ENCODE assay signal across 28 cellular contexts in genomic region chr2:147779440-147779839, GRCh38.
"Had no signal": no experiment of that assay in that cellular context is flagged by ENCODE, and none has a peak within 500 bp of the region (broad histone marks: within the 10 kb centered on the region; RNA-seq: fewer than 3 reads in every experiment).

No MANE protein-coding gene starts in this region.

- H3K36me3 ChIP-seq: stomach, suprapubic skin, thoracic aorta, thyroid gland, tibial artery, tibial nerve, transverse colon, upper lobe of left lung, upper lobe of right lung, uterus, vagina had no signal

- H3K4me3 Mint-ChIP-seq: stimulated activated effector memory CD8-positive, alpha-beta T cell treated with anti-CD3 and anti-CD28 coated beads, Interleukin-12 subunit alpha, Interleukin-12 subunit beta, amount 100 ng/mL, for 72 hours; stimulated activated memory B cell treated with anti-CD40 and anti-IgM and Interleukin-4, amounts not matched to agents 10 μg/mL and 1 μg/mL and 100 μg/mL, for 72 hours; stimulated activated naive B cell treated with anti-CD40 and anti-IgM and Interleukin-4, amounts not matched to agents 10 μg/mL and 1 μg/mL and 100 μg/mL, for 72 hours; stimulated activated naive CD8-positive, alpha-beta T cell treated with anti-CD3 and anti-CD28 coated beads, Interleukin-15, amount 100 ng/mL, for 72 hours; stimulated activated naive CD8-positive, alpha-beta T cell treated with anti-CD3 and anti-CD28 coated beads, Interleukin-15, Interleukin-2, amounts not matched to agents 100 ng/mL and 50 ng/mL, for 24 hours; type B pancreatic cell had no signal

- ATAC-seq: stimulated activated effector memory CD8-positive, alpha-beta T cell treated with anti-CD3 and anti-CD28 coated beads, Interleukin-12 subunit alpha, Interleukin-12 subunit beta, amount 100 ng/mL, for 72 hours; stimulated activated memory B cell treated with anti-CD40 and anti-IgM and Interleukin-4, amounts not matched to agents 10 μg/mL and 1 μg/mL and 100 μg/mL, for 72 hours; stimulated activated naive B cell treated with anti-CD40 and anti-IgM and Interleukin-4, amounts not matched to agents 10 μg/mL and 1 μg/mL and 100 μg/mL, for 72 hours; stimulated activated naive CD8-positive, alpha-beta T cell treated with anti-CD3 and anti-CD28 coated beads, Interleukin-15, amount 100 ng/mL, for 72 hours; stimulated activated naive CD8-positive, alpha-beta T cell treated with anti-CD3 and anti-CD28 coated beads, Interleukin-15, Interleukin-2, amounts not matched to agents 100 U/mL and 50 U/mL, for 24 hours; upper lobe of right lung had no signal

- H3K27me3 Mint-ChIP-seq: stimulated activated memory B cell treated with anti-CD40 and anti-IgM and Interleukin-4, amounts not matched to agents 10 μg/mL and 1 μg/mL and 100 μg/mL, for 72 hours; type B pancreatic cell had no signal

- H3K27ac Mint-ChIP-seq: stimulated activated effector memory CD8-positive, alpha-beta T cell treated with anti-CD3 and anti-CD28 coated beads, Interleukin-12 subunit alpha, Interleukin-12 subunit beta, amount 100 ng/mL, for 72 hours; stimulated activated memory B cell treated with anti-CD40 and anti-IgM and Interleukin-4, amounts not matched to agents 10 μg/mL and 1 μg/mL and 100 μg/mL, for 72 hours; stimulated activated naive B cell treated with anti-CD40 and anti-IgM and Interleukin-4, amounts not matched to agents 10 μg/mL and 1 μg/mL and 100 μg/mL, for 72 hours; stimulated activated naive CD8-positive, alpha-beta T cell treated with anti-CD3 and anti-CD28 coated beads, Interleukin-15, amount 100 ng/mL, for 72 hours; stimulated activated naive CD8-positive, alpha-beta T cell treated with anti-CD3 and anti-CD28 coated beads, Interleukin-15, Interleukin-2, amounts not matched to agents 100 ng/mL and 50 ng/mL, for 24 hours; type B pancreatic cell had no signal

- H3K36me3 Mint-ChIP-seq: stimulated activated effector memory CD8-positive, alpha-beta T cell treated with anti-CD3 and anti-CD28 coated beads, Interleukin-12 subunit alpha, Interleukin-12 subunit beta, amount 100 ng/mL, for 72 hours; stimulated activated memory B cell treated with anti-CD40 and anti-IgM and Interleukin-4, amounts not matched to agents 10 μg/mL and 1 μg/mL and 100 μg/mL, for 72 hours; stimulated activated naive B cell treated with anti-CD40 and anti-IgM and Interleukin-4, amounts not matched to agents 10 μg/mL and 1 μg/mL and 100 μg/mL, for 72 hours; type B pancreatic cell had no signal

- H3K4me3 ChIP-seq: stomach, suprapubic skin, testis, thoracic aorta, thyroid gland, tibial artery, tibial nerve, transverse colon, upper lobe of left lung, upper lobe of right lung, uterus, vagina had no signal

- H3K9me3 Mint-ChIP-seq: stimulated activated effector memory CD8-positive, alpha-beta T cell treated with anti-CD3 and anti-CD28 coated beads, Interleukin-12 subunit alpha, Interleukin-12 subunit beta, amount 100 ng/mL, for 72 hours; stimulated activated memory B cell treated with anti-CD40 and anti-IgM and Interleukin-4, amounts not matched to agents 10 μg/mL and 1 μg/mL and 100 μg/mL, for 72 hours; stimulated activated naive B cell treated with anti-CD40 and anti-IgM and Interleukin-4, amounts not matched to agents 10 μg/mL and 1 μg/mL and 100 μg/mL, for 72 hours; type B pancreatic cell had no signal

- FAIRE-seq: urothelium cell line had no signal

- DNase-seq: stimulated activated CD4-positive, alpha-beta T cell treated with anti-CD3 and anti-CD28 coated beads, Interleukin-2, amount 100 ng/mL, for 48 hours; stimulated activated CD4-positive, alpha-beta T cell treated with anti-CD3 and anti-CD28 coated beads, Interleukin-4, amount 100 ng/mL, for 1 hour; stimulated activated CD4-positive, alpha-beta T cell treated with anti-CD3 and anti-CD28 coated beads, Interleukin-4, amount 100 ng/mL, for 24 hours; stimulated activated CD4-positive, alpha-beta T cell treated with anti-CD3 and anti-CD28 coated beads, Interleukin-4, amount 100 ng/mL, for 4 hours; stimulated activated CD8-positive, alpha-beta memory T cell treated with anti-CD3 and anti-CD28 coated beads, Interleukin-4, amount 100 ng/mL, for 48 hours; stimulated activated naive B cell treated with anti-CD40 and anti-IgM and Interleukin-4, amounts not matched to agents 10 μg/mL and 1 μg/mL and 100 μg/mL, for 72 hours; stimulated activated naive CD4-positive, alpha-beta T cell; stimulated activated naive CD4-positive, alpha-beta T cell treated with Interleukin-2 at 50 U/mL for 16 hours; stimulated activated naive CD8-positive, alpha-beta T cell treated with anti-CD3 and anti-CD28 coated beads, Interleukin-15, amount 100 ng/mL, for 72 hours; stimulated activated naive CD8-positive, alpha-beta T cell treated with anti-CD3 and anti-CD28 coated beads, Interleukin-15, Interleukin-2, amounts not matched to agents 100 U/mL and 50 U/mL, for 24 hours; stomach; substantia nigra; testis; thyroid gland; tibial artery; transverse colon; upper lobe of left lung; upper lobe of right lung; uterus had no signal

- H3K27ac ChIP-seq: stomach, suprapubic skin, testis, thoracic aorta, thyroid gland, tibial artery, tibial nerve, transverse colon, upper lobe of left lung, upper lobe of right lung, uterus, vagina had no signal

- H3K4me1 ChIP-seq: stomach, suprapubic skin, testis, thyroid gland, tibial artery, tibial nerve, transverse colon, upper lobe of left lung, upper lobe of right lung, uterus, vagina had no signal

- H3K4me1 Mint-ChIP-seq: stimulated activated effector memory CD8-positive, alpha-beta T cell treated with anti-CD3 and anti-CD28 coated beads, Interleukin-12 subunit alpha, Interleukin-12 subunit beta, amount 100 ng/mL, for 72 hours; stimulated activated memory B cell treated with anti-CD40 and anti-IgM and Interleukin-4, amounts not matched to agents 10 μg/mL and 1 μg/mL and 100 μg/mL, for 72 hours; stimulated activated naive B cell treated with anti-CD40 and anti-IgM and Interleukin-4, amounts not matched to agents 10 μg/mL and 1 μg/mL and 100 μg/mL, for 72 hours; stimulated activated naive CD8-positive, alpha-beta T cell treated with anti-CD3 and anti-CD28 coated beads, Interleukin-15, amount 100 ng/mL, for 72 hours had no signal

- H3K9me3 ChIP-seq: stomach, suprapubic skin, testis, thoracic aorta, thyroid gland, tibial artery, tibial nerve, transverse colon, upper lobe of left lung, upper lobe of right lung, uterus, vagina had no signal

- H3K27me3 ChIP-seq: stomach, suprapubic skin, testis, thyroid gland, tibial artery, tibial nerve, transverse colon, upper lobe of left lung, upper lobe of right lung, uterus, vagina had no signal
